In genomic region chr18:53458944-53459580, GRCh38 we compare ENCODE assay signal across 15 cellular contexts.
A peak's percentile ranks its signal among the peaks of the same experiment; 100 is the strongest.
DNase-seq lines count a peak whose midpoint lies in the region; ATAC-seq and TF ChIP-seq lines count a peak whose summit lies in the region.
"Had no signal": no experiment of that assay in that cellular context is flagged by ENCODE, and none has a peak within 500 bp of the region (broad histone marks: within the 10 kb centered on the region; RNA-seq: fewer than 3 reads in every experiment).

No MANE protein-coding gene starts in this region.

- H3K27ac ChIP-seq in A673 (ENCODE audit: low read depth, low read length, poor library complexity, severe bottlenecking) (peak overlapping the region; percentile 84), iPS-18a (ENCODE audit: low read length) (peak overlapping the region; percentile 16)

- peaks cover 24% of the 10 kb centered on the region for H3K4me1 Mint-ChIP-seq in brain
- H3K4me1 Mint-ChIP-seq in activated CD4-positive, alpha-beta T cell treated with anti-CD3 and anti-CD28 coated beads, Interleukin-2, amount 10 ng/mL, durations not matched to agents 24 days and 14 days, result no peaks in the 10 kb centered on the region
- H3K4me1 Mint-ChIP-seq: mesothelial cell of epicardium; stimulated activated naive B cell treated with anti-CD40 and anti-IgM and Interleukin-4, amounts not matched to agents 10 μg/mL and 1 μg/mL and 100 μg/mL, for 72 hours had no signal

- H3K4me3 Mint-ChIP-seq in brain, result peak overlapping the region in 3 of 5 experiments; percentile 6 to 67 (median 47)
- no peak overlapping the region for H3K4me3 Mint-ChIP-seq in activated CD4-positive, alpha-beta T cell treated with anti-CD3 and anti-CD28 coated beads, Interleukin-2, amount 10 ng/mL, durations not matched to agents 24 days and 14 days
- H3K4me3 Mint-ChIP-seq: mesothelial cell of epicardium; stimulated activated naive B cell treated with anti-CD40 and anti-IgM and Interleukin-4, amounts not matched to agents 10 μg/mL and 1 μg/mL and 100 μg/mL, for 72 hours had no signal

- DNase-seq in A673 (ENCODE audit: low spot score) (peak; percentile 96), NCI-H146 (lab: John Stamatoyannopoulos, UW) (peak; percentile 56), kidney glomerular epithelial cell (lab: John Stamatoyannopoulos, UW) (no peak), DMS153 treated with DMSO at 0.1 percent for 48 hours (lab: John Stamatoyannopoulos, UW; ENCODE audit: unreplicated experiment) (no peak), left lobe of liver (ENCODE audit: low spot score) (no peak)
- no peak for DNase-seq in activated CD4-positive, alpha-beta T cell treated with anti-CD3 and anti-CD28 coated beads, Interleukin-2, amount 10 ng/mL, durations not matched to agents 24 days and 14 days
- DNase-seq: aorta; effector CD8-positive, alpha-beta T cell; stimulated activated CD4-positive, alpha-beta T cell treated with anti-CD3 and anti-CD28 coated beads, Interleukin-4, amount 100 ng/mL, for 1 hour; stimulated activated naive B cell treated with anti-CD40 and anti-IgM and Interleukin-4, amounts not matched to agents 10 μg/mL and 1 μg/mL and 100 μg/mL, for 72 hours had no signal

- no peak overlapping the region for H3K9ac ChIP-seq in iPS-18a (ENCODE audit: low read length)

- POLR2A ChIA-PET in A673 (lab: Charles Lee; ENCODE audit: low non-redundant PET), result no interaction called here

- no peaks in the 10 kb centered on the region for H3K9me3 ChIP-seq in A673 (ENCODE audit: low read depth, low read length, poor library complexity, severe bottlenecking)
- no peaks in the 10 kb centered on the region for H3K9me3 ChIP-seq in iPS-18a (ENCODE audit: control insufficient read depth, low read depth, low read length)

- H3K4me3 ChIP-seq in A673 (ENCODE audit: low read depth, low read length, poor library complexity, severe bottlenecking), result no peak overlapping the region
- no peak overlapping the region for H3K4me3 ChIP-seq in iPS-18a (ENCODE audit: low read length)
- H3K4me3 ChIP-seq: GM12878 had no signal

- CTCF ChIA-PET in A673 (lab: Charles Lee), result no interaction called here

- no peaks in the 10 kb centered on the region for H3K27me3 ChIP-seq in A673 (replicated peaks; ENCODE audit: insufficient read depth, low read depth, low read length, poor library complexity)
- H3K27me3 ChIP-seq in iPS-18a (ENCODE audit: control insufficient read depth, insufficient read depth, low read length), result no peaks in the 10 kb centered on the region

- H3K27me3 Mint-ChIP-seq in brain, result no peaks in the 10 kb centered on the region
- no peaks in the 10 kb centered on the region for H3K27me3 Mint-ChIP-seq in activated CD4-positive, alpha-beta T cell treated with anti-CD3 and anti-CD28 coated beads, Interleukin-2, amount 10 ng/mL, durations not matched to agents 24 days and 14 days
- H3K27me3 Mint-ChIP-seq: stimulated activated naive B cell treated with anti-CD40 and anti-IgM and Interleukin-4, amounts not matched to agents 10 μg/mL and 1 μg/mL and 100 μg/mL, for 72 hours had no signal

- peak overlapping the region; percentile 69 to 92 (median 75) for H3K27ac Mint-ChIP-seq in brain
- H3K27ac Mint-ChIP-seq in activated CD4-positive, alpha-beta T cell treated with anti-CD3 and anti-CD28 coated beads, Interleukin-2, amount 10 ng/mL, durations not matched to agents 24 days and 14 days, result no peak overlapping the region
- H3K27ac Mint-ChIP-seq: mesothelial cell of epicardium; stimulated activated naive B cell treated with anti-CD40 and anti-IgM and Interleukin-4, amounts not matched to agents 10 μg/mL and 1 μg/mL and 100 μg/mL, for 72 hours had no signal

- peaks cover 22% of the 10 kb centered on the region for H3K36me3 Mint-ChIP-seq in brain
- no peaks in the 10 kb centered on the region for H3K36me3 Mint-ChIP-seq in activated CD4-positive, alpha-beta T cell treated with anti-CD3 and anti-CD28 coated beads, Interleukin-2, amount 10 ng/mL, durations not matched to agents 24 days and 14 days (ENCODE audit: low read depth)
- H3K36me3 Mint-ChIP-seq: mesothelial cell of epicardium; stimulated activated naive B cell treated with anti-CD40 and anti-IgM and Interleukin-4, amounts not matched to agents 10 μg/mL and 1 μg/mL and 100 μg/mL, for 72 hours had no signal

- H3K4me1 ChIP-seq in A673 (ENCODE audit: insufficient read depth, low read length, poor library complexity, severe bottlenecking), result peaks cover 41% of the 10 kb centered on the region
- H3K4me1 ChIP-seq in iPS-18a (ENCODE audit: control insufficient read depth, low read depth, low read length), result peaks cover 18% of the 10 kb centered on the region

- intact Hi-C loops in A673 (cut with micrococcal nuclease; ENCODE audit: unreplicated experiment), result no loop called here
- intact Hi-C loops in activated CD4-positive, alpha-beta T cell treated with anti-CD3 and anti-CD28 coated beads, Interleukin-2, amount 10 ng/mL, durations not matched to agents 24 days and 14 days (cut with micrococcal nuclease), result no loop called here

- no TSS peak for BruUV-seq in A673 (replicated peaks; lab: Mats Ljungman, UMichigan)

- peaks cover 0 to 9% (median 4%) of the 10 kb centered on the region in 5 experiments for H3K9me3 Mint-ChIP-seq in brain
- no peaks in the 10 kb centered on the region for H3K9me3 Mint-ChIP-seq in activated CD4-positive, alpha-beta T cell treated with anti-CD3 and anti-CD28 coated beads, Interleukin-2, amount 10 ng/mL, durations not matched to agents 24 days and 14 days
- H3K9me3 Mint-ChIP-seq: mesothelial cell of epicardium; stimulated activated naive B cell treated with anti-CD40 and anti-IgM and Interleukin-4, amounts not matched to agents 10 μg/mL and 1 μg/mL and 100 μg/mL, for 72 hours had no signal

- TF ChIP-seq CTCF in A673 (conservative IDR thresholded peaks at IDR 0.05; ENCODE audit: low read depth, low read length) (no peak), brain (conservative IDR thresholded peaks at IDR 0.05) (no peak)

- peaks cover 3% of the 10 kb centered on the region for H3K36me3 ChIP-seq in A673 (ENCODE audit: insufficient read depth, low read length, poor library complexity, severe bottlenecking)
- H3K36me3 ChIP-seq in iPS-18a (ENCODE audit: control insufficient read depth, low read depth, low read length), result no peaks in the 10 kb centered on the region

- ATAC-seq in left lobe of liver, result no peak
- ATAC-seq: GM12878; SK-N-SH treated with all-trans-retinoic acid at 6 μM for 48 hours; stimulated activated naive B cell treated with anti-CD40 and anti-IgM and Interleukin-4, amounts not matched to agents 10 μg/mL and 1 μg/mL and 100 μg/mL, for 72 hours had no signal

Comparison
In these comparisons a context has a peak if more than half of its experiments do, and no peak if none do; other contexts are left out.
1. DNase-seq: peak in A673 (single experiment) and NCI-H146 (single experiment); none in activated CD4-positive, alpha-beta T cell treated with anti-CD3 and anti-CD28 coated beads, Interleukin-2, amount 10 ng/mL, durations not matched to agents 24 days and 14 days (single experiment), kidney glomerular epithelial cell (single experiment), DMS153 treated with DMSO at 0.1 percent for 48 hours (single experiment) and left lobe of liver (single experiment).